Comparison of ENCODE assay signal across 7 cellular contexts in genomic region chr9:98101868-98102273, GRCh38. TPM values are rescaled to one million over a fixed set of nuclear protein-coding genes. Genes with fewer than 3 reads are reported as not detected.
DNase-seq lines count a peak whose midpoint lies in the region; ATAC-seq lines count a peak whose summit lies in the region.

No MANE protein-coding gene starts in this region.

- DNase-seq in NCI-H510A (lab: John Stamatoyannopoulos, UW): peak; percentile 81
- DNase-seq in activated T-cell treated with anti-CD3 and anti-CD28 coated beads, Interleukin-2, amount 50 U/mL, for 4 hours: peak; percentile 62
- DNase-seq in sciatic nerve (ENCODE audit: low spot score): no peak
- DNase-seq in ecto neural progenitor cell (ENCODE audit: low spot score): no peak
- no peak for DNase-seq in kidney glomerular epithelial cell (lab: John Stamatoyannopoulos, UW)

- H3K27me3 Mint-ChIP-seq in activated T-cell treated with anti-CD3 and anti-CD28 coated beads, Interleukin-2, amount 50 U/mL, for 4 hours (ENCODE audit: low read depth): no peaks in the 10 kb centered on the region

- intact Hi-C loops in sciatic nerve (cut with DNase I): no loop called here

- peak overlapping the region; percentile 53 for H3K4me3 Mint-ChIP-seq in activated T-cell treated with anti-CD3 and anti-CD28 coated beads, Interleukin-2, amount 50 U/mL, for 4 hours

- H3K9me3 Mint-ChIP-seq in activated T-cell treated with anti-CD3 and anti-CD28 coated beads, Interleukin-2, amount 50 U/mL, for 4 hours: no peaks in the 10 kb centered on the region

- ATAC-seq in GM19035 (IDR thresholded peaks at IDR 0.05; ENCODE audit: unreplicated experiment) (peak; percentile 98), HG02973 (IDR thresholded peaks at IDR 0.05; ENCODE audit: unreplicated experiment) (peak; percentile 93), sciatic nerve (peak; percentile 43)
- ATAC-seq in activated T-cell treated with anti-CD3 and anti-CD28 coated beads, Interleukin-2, amount 50 U/mL, for 4 hours: peak; percentile 96 to 98

- peaks cover 88% of the 10 kb centered on the region for H3K4me1 Mint-ChIP-seq in activated T-cell treated with anti-CD3 and anti-CD28 coated beads, Interleukin-2, amount 50 U/mL, for 4 hours (ENCODE audit: low read depth)

- H3K36me3 Mint-ChIP-seq in activated T-cell treated with anti-CD3 and anti-CD28 coated beads, Interleukin-2, amount 50 U/mL, for 4 hours (ENCODE audit: insufficient read depth): peaks cover 25% of the 10 kb centered on the region

RNA-seq across cellular contexts. Expression of gene TRIM14, which starts 17.2 kb away (rescaled TPM):
- total RNA-seq in activated T-cell treated with anti-CD3 and anti-CD28 coated beads, Interleukin-2, amount 50 U/mL, for 4 hours: 10 to 100 TPM; 30.4 to 40.6 (median 32.5) TPM
- 12.6 TPM for total RNA-seq in sciatic nerve

RNA-seq across cellular contexts. Expression of gene NANS, which starts 45.3 kb away (rescaled TPM):
- 10 to 100 TPM; 48.4 to 57.2 (median 49.1) TPM for total RNA-seq in activated T-cell treated with anti-CD3 and anti-CD28 coated beads, Interleukin-2, amount 50 U/mL, for 4 hours
- 28.2 TPM for total RNA-seq in sciatic nerve

Comparison
In these comparisons a context has a peak if more than half of its experiments do, and no peak if none do; other contexts are left out.
1. ATAC-seq: peak in every context shown above with its lines; median percentile 98 in GM19035; 97 in activated T-cell treated with anti-CD3 and anti-CD28 coated beads, Interleukin-2, amount 50 U/mL, for 4 hours; 93 in HG02973; 43 in sciatic nerve.
2. DNase-seq: peak in NCI-H510A (single experiment) and activated T-cell treated with anti-CD3 and anti-CD28 coated beads, Interleukin-2, amount 50 U/mL, for 4 hours (single experiment); none in sciatic nerve (single experiment), ecto neural progenitor cell (single experiment) and kidney glomerular epithelial cell (single experiment).